8 cellular contexts compared by ENCODE assay signal in the genomic region with DNA sequence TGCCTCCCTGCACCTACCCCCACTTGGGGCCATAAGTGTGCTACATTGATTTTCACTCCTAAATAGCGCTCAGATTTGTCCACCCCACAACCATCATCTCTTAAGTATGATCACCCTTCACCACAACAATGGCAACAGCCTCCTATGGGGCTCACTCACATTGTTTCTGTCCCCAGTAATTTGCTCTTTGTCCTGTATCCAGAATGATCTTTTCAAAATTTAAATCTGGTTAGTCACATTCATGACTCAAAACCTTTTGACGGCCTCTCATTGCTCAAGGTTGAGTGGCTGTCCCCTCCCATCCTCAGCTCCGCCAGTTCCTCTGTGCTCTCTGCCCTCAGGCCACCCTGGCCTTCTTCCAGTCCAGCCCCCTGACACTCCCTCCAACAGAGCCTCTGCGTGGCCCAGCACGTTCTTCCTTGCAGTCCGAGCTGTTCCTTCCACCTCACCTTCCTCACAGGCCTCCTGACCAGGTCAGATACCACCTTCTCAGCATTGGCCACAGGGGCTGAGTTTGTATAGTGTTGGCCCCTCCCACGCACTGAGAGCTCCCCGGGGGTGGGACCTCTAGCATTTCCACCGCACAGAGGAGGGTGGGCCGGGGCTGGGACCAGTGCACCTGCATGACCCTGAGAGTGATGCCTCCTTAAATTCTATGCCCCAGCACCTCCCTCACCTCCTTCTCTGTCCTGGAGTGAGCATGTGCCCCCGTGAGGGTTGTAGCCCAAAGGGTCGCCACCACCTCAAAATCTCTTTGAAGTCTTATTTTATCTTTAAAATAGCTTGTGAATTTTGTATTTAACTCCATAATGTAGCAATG. TPM values are rescaled to one million over a fixed set of nuclear protein-coding genes. Genes with fewer than 3 reads are reported as not detected.
DNase-seq lines count a peak whose midpoint lies in the region; TF ChIP-seq lines count a peak whose summit lies in the region.

No MANE protein-coding gene starts in this region.

- peaks cover 11% of the 10 kb centered on the region for H3K4me1 Mint-ChIP-seq in osteocyte (ENCODE audit: unreplicated experiment)
- peaks cover 7% of the 10 kb centered on the region for H3K4me1 Mint-ChIP-seq in activated CD4-positive, alpha-beta T cell treated with anti-CD3 and anti-CD28 coated beads, Interleukin-2, amount 10 ng/mL, durations not matched to agents 7 days and 5 days

- H3K4me3 Mint-ChIP-seq in osteocyte (ENCODE audit: unreplicated experiment): no peak overlapping the region
- no peak overlapping the region for H3K4me3 Mint-ChIP-seq in activated CD4-positive, alpha-beta T cell treated with anti-CD3 and anti-CD28 coated beads, Interleukin-2, amount 10 ng/mL, durations not matched to agents 7 days and 5 days

- no peaks in the 10 kb centered on the region for H3K36me3 ChIP-seq in esophagus (ENCODE audit: control insufficient read depth in 2 of 2, insufficient read depth in 2 of 2, low read length in 1 of 2)

- no peaks in the 10 kb centered on the region for H3K27me3 ChIP-seq in esophagus (ENCODE audit: control insufficient read depth in 1 of 2, insufficient read depth in 2 of 2, low read length in 2 of 2)

- H3K27ac Mint-ChIP-seq in osteocyte (ENCODE audit: unreplicated experiment): no peak overlapping the region
- H3K27ac Mint-ChIP-seq in activated CD4-positive, alpha-beta T cell treated with anti-CD3 and anti-CD28 coated beads, Interleukin-2, amount 10 ng/mL, durations not matched to agents 7 days and 5 days: no peak overlapping the region

- no peaks in the 10 kb centered on the region for H3K27me3 Mint-ChIP-seq in osteocyte (ENCODE audit: unreplicated experiment)
- H3K27me3 Mint-ChIP-seq in activated CD4-positive, alpha-beta T cell treated with anti-CD3 and anti-CD28 coated beads, Interleukin-2, amount 10 ng/mL, durations not matched to agents 7 days and 5 days: peaks cover 63% of the 10 kb centered on the region

- H3K9me3 Mint-ChIP-seq in osteocyte (ENCODE audit: unreplicated experiment): no peaks in the 10 kb centered on the region
- H3K9me3 Mint-ChIP-seq in activated CD4-positive, alpha-beta T cell treated with anti-CD3 and anti-CD28 coated beads, Interleukin-2, amount 10 ng/mL, durations not matched to agents 7 days and 5 days: no peaks in the 10 kb centered on the region

- H3K4me1 ChIP-seq in esophagus (ENCODE audit: control insufficient read depth in 2 of 2, insufficient read depth in 2 of 2, low read length in 1 of 2): peaks cover 2 to 20% of the 10 kb centered on the region in 2 donors

- H3K9me3 ChIP-seq in esophagus (ENCODE audit: control insufficient read depth in 2 of 2, insufficient read depth in 1 of 2, low read depth in 1 of 2, low read length in 1 of 2): peaks cover 0 to 6% of the 10 kb centered on the region in 2 donors

- H3K36me3 Mint-ChIP-seq in osteocyte (ENCODE audit: unreplicated experiment): no peaks in the 10 kb centered on the region
- no peaks in the 10 kb centered on the region for H3K36me3 Mint-ChIP-seq in activated CD4-positive, alpha-beta T cell treated with anti-CD3 and anti-CD28 coated beads, Interleukin-2, amount 10 ng/mL, durations not matched to agents 7 days and 5 days (ENCODE audit: low read depth)

- 59 to 66% methylated on average over 12 of the region's 12 CpGs for WGBS in esophagus, 2 donors

- H3K27ac ChIP-seq in esophagus (ENCODE audit: low read depth in 2 of 2, low read length in 1 of 2): peak overlapping the region; percentile 18 to 68

- CTCF ChIA-PET in activated CD4-positive, alpha-beta T cell treated with anti-CD3 and anti-CD28 coated beads, Interleukin-2, amount 10 ng/mL, durations not matched to agents 7 days and 5 days (lab: Charles Lee): no interaction called here

- TF ChIP-seq POLR2A in NB4 (IDR thresholded peaks at IDR 0.05; ENCODE audit: extremely low read depth, insufficient read length): no peak

- DNase-seq in EH (ENCODE audit: low read depth) (peak; percentile 98), NB4 (ENCODE audit: low read depth) (peak; percentile 34), osteocyte (ENCODE audit: extremely low spot score, unreplicated experiment) (peak; percentile 79), DMS153 treated with DMSO at 0.1 percent for 48 hours (lab: John Stamatoyannopoulos, UW; ENCODE audit: unreplicated experiment) (no peak), Kasumi-1 (lab: John Stamatoyannopoulos, UW) (no peak), globus pallidus (ENCODE audit: low spot score) (no peak)
- no peak for DNase-seq in activated CD4-positive, alpha-beta T cell treated with anti-CD3 and anti-CD28 coated beads, Interleukin-2, amount 10 ng/mL, durations not matched to agents 7 days and 5 days

- POLR2A ChIA-PET in activated CD4-positive, alpha-beta T cell treated with anti-CD3 and anti-CD28 coated beads, Interleukin-2, amount 10 ng/mL, durations not matched to agents 7 days and 5 days (lab: Charles Lee): no interaction called here

- H3K4me3 ChIP-seq in NB4 (ENCODE audit: low read depth, low read length): no peak overlapping the region
- H3K4me3 ChIP-seq in esophagus (ENCODE audit: low read depth in 1 of 2, low read length in 2 of 2): no peak overlapping the region

- no peak for TF ChIP-seq CTCF in NB4 (IDR thresholded peaks at IDR 0.05; ENCODE audit: low read depth, low read length)
- no peak for TF ChIP-seq CTCF in osteocyte (IDR thresholded peaks at IDR 0.05)

RNA-seq across cellular contexts. Expression of a gene that starts 2.4 kb away (rescaled TPM):
- polyA plus RNA-seq in esophagus: 1 to 10 TPM in 1 of 2 donors, under 1 TPM in 1; 0.92 to 2.2 TPM
- total RNA-seq in osteocyte: 0.29 and 0.40 TPM in 2 replicates
- under 1 TPM; 0.04 to 0.05 TPM for total RNA-seq in activated CD4-positive, alpha-beta T cell treated with anti-CD3 and anti-CD28 coated beads, Interleukin-2, amount 10 ng/mL, durations not matched to agents 7 days and 5 days

Comparison
In these comparisons a context has a peak if more than half of its experiments do, and no peak if none do; other contexts are left out.
1. DNase-seq: peak in EH (single experiment), NB4 (single experiment) and osteocyte (single experiment); none in activated CD4-positive, alpha-beta T cell treated with anti-CD3 and anti-CD28 coated beads, Interleukin-2, amount 10 ng/mL, durations not matched to agents 7 days and 5 days (single experiment), DMS153 treated with DMSO at 0.1 percent for 48 hours (single experiment), Kasumi-1 (0 of 2) and globus pallidus (single experiment).